Comparison of ENCODE assay signal across 21 cellular contexts in genomic region chr15:61564785-61565184, GRCh38.
"Had no signal": no experiment of that assay in that cellular context is flagged by ENCODE, and none has a peak within 500 bp of the region (broad histone marks: within the 10 kb centered on the region; RNA-seq: fewer than 3 reads in every experiment).

No MANE protein-coding gene starts in this region.

- DNase-seq: Karpas-422, KG1, MG63, NCI-H1092, NCI-H1105 treated with DMSO at 0.1 percent for 48 hours, NCI-H1417 treated with DMSO at 0.1 percent for 48 hours, NCI-H146, NCI-H1694 treated with DMSO at 0.1 percent for 48 hours, NCI-H1930, NCI-H2081, NCI-H2107, NCI-H2227 treated with DMSO at 0.1 percent for 48 hours, NCI-H446, NCI-H510A, NCI-H524 treated with DMSO at 0.1 percent for 48 hours, NCI-H69, NCI-H774, Right ventricle myocardium superior, RPMI8226, SIG-M5, T-cell had no signal
